ENCODE assay signal across 16 cellular contexts in genomic region chr1:52400131-52400530, GRCh38. TPM values are rescaled to one million over a fixed set of nuclear protein-coding genes. Genes with fewer than 3 reads are reported as not detected.
DNase-seq lines count a peak whose midpoint lies in the region; ATAC-seq, FAIRE-seq and TF ChIP-seq lines count a peak whose summit lies in the region.
"Had no signal": no experiment of that assay in that cellular context is flagged by ENCODE, and none has a peak within 500 bp of the region (broad histone marks: within the 10 kb centered on the region; RNA-seq: fewer than 3 reads in every experiment).

No MANE protein-coding gene starts in this region.

- 100% methylated on average over 6 of the region's 6 CpGs for WGBS in GM12878 (ENCODE audit: insufficient coverage, insufficient replicate concordance, low lambda C conversion rate, missing lambda C conversion rate)

- peaks cover 35% of the 10 kb centered on the region for H3K79me2 ChIP-seq in GM12878 (ENCODE audit: control insufficient read depth, insufficient read depth, low read length)

- intact Hi-C loops in GM12878 (cut with micrococcal nuclease; ENCODE audit: unreplicated experiment) = loop anchor here (5.0 kb wide), 1 partner anchor 287 kb away; no protein-coding TSS in a partner anchor

- H2AFZ ChIP-seq in GM12878 (ENCODE audit: control insufficient read depth, low read depth, low read length) = no peak overlapping the region
- H2AFZ ChIP-seq: GM23338 had no signal

- H3K4me2 ChIP-seq in GM12878 (ENCODE audit: control insufficient read depth, insufficient read depth) = peak overlapping the region; percentile 19; the same call in 1 of the 2 replicates
- H3K4me2 ChIP-seq: GM23338 had no signal

- no peaks in the 10 kb centered on the region for H4K20me1 ChIP-seq in GM12878 (ENCODE audit: control insufficient read depth, insufficient read depth)

- ATAC-seq in GM12878 = no peak
- ATAC-seq: CD8-positive, alpha-beta T cell; GM23338 had no signal

- POLR2A ChIA-PET in GM12878 (lab: Charles Lee) = interaction anchor here (0.7 kb wide), 1 partner anchor 820 kb away, joined by 3 read pairs; no protein-coding TSS in a partner anchor

- H3K9ac ChIP-seq in GM12878 (ENCODE audit: control insufficient read depth, insufficient read depth, low read length) = no peak overlapping the region

- TF ChIP-seq CTCF in GM12878 (IDR thresholded peaks at IDR 0.05 in 2 of 3, conservative IDR thresholded peaks at IDR 0.05 in 1 of 3; ENCODE audit: control insufficient read depth in 2 of 3, extremely low read depth in 1 of 3, insufficient read depth in 1 of 3, low read depth in 3 of 3, low read length in 3 of 3) = no peak
- TF ChIP-seq CTCF in epithelial cell of esophagus (IDR thresholded peaks at IDR 0.05; ENCODE audit: insufficient read depth, low read depth, low read length, missing control alignments) = no peak

- in situ Hi-C loops in GM12878 (cut with MboI) = loop anchor here (5.0 kb wide), 1 partner anchor 287 kb away; no protein-coding TSS in a partner anchor

- TF ChIP-seq POLR2A in GM12878 (IDR thresholded peaks at IDR 0.05; ENCODE audit: low read depth, low read length) = no peak

- no peaks in the 10 kb centered on the region for H3K27me3 ChIP-seq in GM12878 (replicated peaks in 1 of 2; ENCODE audit: control insufficient read depth in 2 of 2, insufficient read depth in 2 of 2, low read length in 1 of 2)

- no peaks in the 10 kb centered on the region for H3K4me1 ChIP-seq in GM12878 (ENCODE audit: control insufficient read depth, insufficient read depth, low read length)

- SMC1A ChIA-PET in GM12878 (lab: Charles Lee; ENCODE audit: uncharacterized antibody, unreplicated experiment) = interaction anchor here (1.0 kb wide), 1 partner anchor 35 kb away, joined by 4 read pairs; no protein-coding TSS in a partner anchor

- no peak overlapping the region for H3K27ac ChIP-seq in GM12878 (ENCODE audit: control insufficient read depth, insufficient read depth)
- H3K27ac ChIP-seq: HL-60 had no signal

- TF ChIP-seq EP300 in GM12878 (IDR thresholded peaks at IDR 0.05; ENCODE audit: borderline replicate concordance in 1 of 2, control insufficient read depth in 1 of 2, low read depth in 2 of 2, low read length in 2 of 2) = no peak

- no peaks in the 10 kb centered on the region for H3K9me3 ChIP-seq in GM12878 (replicated peaks; ENCODE audit: control insufficient read depth, insufficient read depth, low read length)

- no peak for TF ChIP-seq RAD21 in GM12878 (IDR thresholded peaks at IDR 0.05; ENCODE audit: insufficient read depth, low read depth, low read length)

- RAD21 ChIA-PET in GM12878 (lab: Charles Lee; ENCODE audit: unreplicated experiment) = no interaction called here

- H3K36me3 ChIP-seq in GM12878 (ENCODE audit: control insufficient read depth in 2 of 2, insufficient read depth in 2 of 2, low read length in 1 of 2) = peaks cover 3 to 22% of the 10 kb centered on the region in 2 experiments

- CTCF ChIA-PET in GM12878 (lab: Yijun Ruan, JAX) = interaction anchor here (0.7 to 2.3 kb wide), 2 partner anchors 286 to 512 kb away, joined by 3 to 6 read pairs; no protein-coding TSS in a partner anchor

- DNase-seq in HT1080 (ENCODE audit: low read depth) = peak; percentile 6
- DNase-seq in GM12878 (ENCODE audit: low read depth, low spot score) = no peak
- DNase-seq in epithelial cell of esophagus (ENCODE audit: low read depth) = peak; percentile 72
- DNase-seq in NCI-H510A (lab: John Stamatoyannopoulos, UW) = no peak
- DNase-seq in cerebellum (ENCODE audit: low spot score) = no peak
- no peak for DNase-seq in stimulated activated naive CD4-positive, alpha-beta T cell (lab: John Stamatoyannopoulos, UW)
- DNase-seq in activated T-cell treated with anti-CD3 and anti-CD28 coated beads for 4 hours = no peak
- DNase-seq: CD8-positive, alpha-beta T cell; COR-L47; DMS153; DMS79 treated with DMSO at 0.1 percent for 48 hours; H7 had no signal

- no peak for FAIRE-seq in GM12878 (lab: Jason Lieb, UNC)
- FAIRE-seq: D721Med, GM12891 had no signal

- H3K4me3 ChIP-seq in GM12878 (no peak overlapping the region), epithelial cell of esophagus (ENCODE audit: low read length) (no peak overlapping the region)
- H3K4me3 ChIP-seq: GM23338 had no signal

- no TSS peak for BruUV-seq in GM12878 (replicated peaks; lab: Mats Ljungman, UMichigan)

TF ChIP-seq in GM12878, 131 proteins besides CTCF, POLR2A, EP300 and RAD21 (continues in another document):
- TF ChIP-seq PBX3 (IDR thresholded peaks at IDR 0.05; ENCODE audit: insufficient replicate concordance, low read depth, low read length) = no peak

RNA-seq across cellular contexts. Expression of gene ORC1, which starts 4.1 kb away (rescaled TPM):
- total RNA-seq in HT1080 (2014; rRNA removed; shearing (Covaris generic)) = 27.4 and 34.4 TPM in 2 replicates
- polyA plus RNA-seq in HT1080 (2015; cell fraction: cytosol; rRNA removed) = 11.4 and 12.7 TPM in 2 replicates
- polyA plus RNA-seq in HT1080 (2015; cell fraction: nucleus; rRNA removed) = 17.9 and 23.0 TPM in 2 replicates
- 11.0 and 11.8 TPM in 2 replicates for total RNA-seq in GM12878 (2013; cell fraction: nucleolus; rRNA removed)
- total RNA-seq in GM12878 (2014; rRNA removed) (32.1 and 33.3 TPM in 2 replicates), GM12878 (2014; rRNA removed; fragmentation: Illumina TruSeq; extraction: Trizol) (30.2 and 31.2 TPM in 2 replicates), GM12878 (2021) (24.5 and 27.2 TPM in 2 replicates), cerebellum (3.1 TPM)
- 9.5 TPM for polyA plus RNA-seq in GM12878 (2011; ENCODE audit: low read depth)
- polyA plus RNA-seq in GM12878 (2011; rRNA removed) (27.6 and 31.6 TPM in 2 replicates), GM12878 (2014; fragmentation: Illumina TruSeq; extraction: Trizol) (30.1 and 34.6 TPM in 2 replicates), GM12878 (2014; fragmentation: Nextera tagmentation; extraction: Ambion mirVana) (10 to 100 TPM in 1 of 2 experiments, 1 to 10 TPM in 1; 7.7 to 10.3 TPM), GM12878 (2014; rRNA removed) (26.9 and 28.3 TPM in 2 replicates), GM12878 (2016; fragmentation: Nextera tagmentation; extraction: Ambion mirVana) (10 to 100 TPM; 26.7 to 29.0 TPM)
- 30.2 and 35.2 TPM in 2 replicates for polyA plus RNA-seq in GM12878 (2011; cell fraction: cytosol; rRNA removed)
- 23.2 and 31.7 TPM in 2 replicates for polyA plus RNA-seq in GM12878 (2011; cell fraction: nucleus; rRNA removed)
- 10.0 and 13.6 TPM in 2 replicates for polyA plus RNA-seq in GM12878 (2012)
- 32.9 and 40.0 TPM in 2 replicates for polyA minus RNA-seq in GM12878 (2011; rRNA and poly(A)+ RNA removed)
- 14.3 and 17.8 TPM in 2 replicates for polyA minus RNA-seq in GM12878 (2011; cell fraction: cytosol; rRNA and poly(A)+ RNA removed)
- polyA minus RNA-seq in GM12878 (2011; cell fraction: nucleus; rRNA and poly(A)+ RNA removed) = 9.8 and 16.8 TPM in 2 replicates

RNA-seq across cellular contexts. Expression of gene PRPF38A, which starts 4.3 kb away (rescaled TPM):
- total RNA-seq in HT1080 (2014; rRNA removed; shearing (Covaris generic)) = 15.4 and 26.7 TPM in 2 replicates
- polyA plus RNA-seq in HT1080 (2015; cell fraction: cytosol; rRNA removed) = 25.4 and 32.6 TPM in 2 replicates
- polyA plus RNA-seq in HT1080 (2015; cell fraction: nucleus; rRNA removed) = 47.2 and 54.4 TPM in 2 replicates
- 54.6 and 59.8 TPM in 2 replicates for total RNA-seq in GM12878 (2013; cell fraction: nucleolus; rRNA removed)
- total RNA-seq in GM12878 (2014; rRNA removed) (31.6 and 33.7 TPM in 2 replicates), GM12878 (2014; rRNA removed; fragmentation: Illumina TruSeq; extraction: Trizol) (32.5 and 34.8 TPM in 2 replicates), GM12878 (2021) (73.4 and 78.5 TPM in 2 replicates), cerebellum (24.8 TPM)
- 28.1 TPM for polyA plus RNA-seq in GM12878 (2011; ENCODE audit: low read depth)
- polyA plus RNA-seq in GM12878 (2011; rRNA removed) (59.5 and 75.6 TPM in 2 replicates), GM12878 (2014; fragmentation: Illumina TruSeq; extraction: Trizol) (56.3 and 76.8 TPM in 2 replicates), GM12878 (2014; fragmentation: Nextera tagmentation; extraction: Ambion mirVana) (100 to 1,000 TPM in 1 of 2 experiments, 10 to 100 TPM in 1; 86.8 to 104 TPM), GM12878 (2014; rRNA removed) (33.4 and 33.5 TPM in 2 replicates), GM12878 (2016; fragmentation: Nextera tagmentation; extraction: Ambion mirVana) (100 to 1,000 TPM; 104 to 117 TPM)
- polyA plus RNA-seq in GM12878 (2011; cell fraction: cytosol; rRNA removed) = 39.2 and 42.7 TPM in 2 replicates
- 75.2 and 75.8 TPM in 2 replicates for polyA plus RNA-seq in GM12878 (2011; cell fraction: nucleus; rRNA removed)
- 42.2 and 47.8 TPM in 2 replicates for polyA plus RNA-seq in GM12878 (2012)
- polyA minus RNA-seq in GM12878 (2011; rRNA and poly(A)+ RNA removed) = 62.3 and 88.9 TPM in 2 replicates
- 10.8 and 18.6 TPM in 2 replicates for polyA minus RNA-seq in GM12878 (2011; cell fraction: cytosol; rRNA and poly(A)+ RNA removed)
- 40.9 and 62.1 TPM in 2 replicates for polyA minus RNA-seq in GM12878 (2011; cell fraction: nucleus; rRNA and poly(A)+ RNA removed)

RNA-seq across cellular contexts. Expression of gene CC2D1B, which starts 34.1 kb away (rescaled TPM):
- 39.0 and 45.8 TPM in 2 replicates for total RNA-seq in HT1080 (2014; rRNA removed; shearing (Covaris generic))
- polyA plus RNA-seq in HT1080 (2015; cell fraction: cytosol; rRNA removed) = 21.1 and 22.4 TPM in 2 replicates
- polyA plus RNA-seq in HT1080 (2015; cell fraction: nucleus; rRNA removed) = 50.4 and 54.0 TPM in 2 replicates
- 41.1 and 41.7 TPM in 2 replicates for total RNA-seq in GM12878 (2013; cell fraction: nucleolus; rRNA removed)
- total RNA-seq in GM12878 (2014; rRNA removed) (20.2 and 21.1 TPM in 2 replicates), GM12878 (2014; rRNA removed; fragmentation: Illumina TruSeq; extraction: Trizol) (11.7 and 13.9 TPM in 2 replicates), GM12878 (2021) (25.1 and 29.4 TPM in 2 replicates), cerebellum (11.8 TPM)
- polyA plus RNA-seq in GM12878 (2011; ENCODE audit: low read depth) = 6.2 TPM
- polyA plus RNA-seq in GM12878 (2011; rRNA removed) (4.6 and 8.9 TPM in 2 replicates), GM12878 (2014; fragmentation: Illumina TruSeq; extraction: Trizol) (14.4 and 15.2 TPM in 2 replicates), GM12878 (2014; fragmentation: Nextera tagmentation; extraction: Ambion mirVana) (1 to 10 TPM in 1 of 2 experiments, under 1 TPM in 1; 0.90 to 2.2 TPM), GM12878 (2014; rRNA removed) (19.6 and 21.0 TPM in 2 replicates), GM12878 (2016; fragmentation: Nextera tagmentation; extraction: Ambion mirVana) (10 to 100 TPM; 14.6 to 18.8 TPM)
- 7.4 and 9.5 TPM in 2 replicates for polyA plus RNA-seq in GM12878 (2011; cell fraction: cytosol; rRNA removed)
- polyA plus RNA-seq in GM12878 (2011; cell fraction: nucleus; rRNA removed) = 42.5 and 49.3 TPM in 2 replicates
- polyA plus RNA-seq in GM12878 (2012) = 12.9 and 15.0 TPM in 2 replicates
- polyA minus RNA-seq in GM12878 (2011; rRNA and poly(A)+ RNA removed) = 8.3 and 14.3 TPM in 2 replicates
- polyA minus RNA-seq in GM12878 (2011; cell fraction: cytosol; rRNA and poly(A)+ RNA removed) = 8.8 and 11.2 TPM in 2 replicates
- polyA minus RNA-seq in GM12878 (2011; cell fraction: nucleus; rRNA and poly(A)+ RNA removed) = 24.3 and 37.3 TPM in 2 replicates

Comparison
In these comparisons a context has a peak if more than half of its experiments do, and no peak if none do; other contexts are left out.
1. DNase-seq: peak in HT1080 (single experiment) and epithelial cell of esophagus (single experiment); none in GM12878 (single experiment), NCI-H510A (single experiment), cerebellum (single experiment), stimulated activated naive CD4-positive, alpha-beta T cell (0 of 6) and activated T-cell treated with anti-CD3 and anti-CD28 coated beads for 4 hours (single experiment).